ENCODE assay signal across 11 cellular contexts in the genomic region with DNA sequence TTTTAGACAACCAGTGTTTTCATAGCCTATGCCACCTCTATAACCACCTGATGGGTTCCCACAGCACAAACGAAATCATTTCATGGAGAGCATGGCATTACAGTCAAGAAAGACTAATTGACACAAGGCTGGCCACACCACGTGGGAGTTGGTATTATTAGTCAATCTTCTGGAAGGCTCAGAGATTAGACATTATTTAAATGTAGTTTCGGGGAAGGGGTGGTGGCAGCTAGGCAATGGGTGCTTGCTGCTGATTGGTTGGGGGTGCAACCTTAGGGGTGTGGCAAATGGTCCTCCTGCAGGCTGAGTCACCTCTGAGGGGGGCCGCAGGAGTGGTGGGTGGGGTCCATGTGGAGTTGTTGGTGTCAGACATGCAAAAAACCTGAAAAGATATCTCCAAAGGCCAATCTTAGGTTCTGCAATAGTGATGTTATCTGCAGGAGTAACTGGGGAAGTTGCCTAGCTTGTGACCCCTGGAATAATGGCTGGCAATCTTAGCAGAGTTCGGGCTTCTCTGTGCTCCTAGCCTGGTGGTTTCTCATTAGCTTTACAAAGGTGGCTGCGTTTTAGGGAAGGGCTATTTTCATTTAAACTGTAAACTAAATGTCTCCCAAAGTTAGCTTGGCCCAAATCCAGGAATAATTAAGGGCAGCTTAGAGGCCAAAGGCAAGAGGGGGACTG. TPM values are rescaled to one million over a fixed set of nuclear protein-coding genes. Genes with fewer than 3 reads are reported as not detected.
DNase-seq lines count a peak whose midpoint lies in the region; ATAC-seq and TF ChIP-seq lines count a peak whose summit lies in the region.
"Had no signal": no experiment of that assay in that cellular context is flagged by ENCODE, and none has a peak within 500 bp of the region (broad histone marks: within the 10 kb centered on the region; RNA-seq: fewer than 3 reads in every experiment).

No MANE protein-coding gene starts in this region.

- H3K27ac ChIP-seq in HUES6 (ENCODE audit: low read depth, low read length) (peak overlapping the region; percentile 54; the same call in 1 of the 2 replicates), SK-N-MC (peak overlapping the region; percentile 12; the same call in 1 of the 2 replicates), hepatocyte (peak overlapping the region; percentile 97), skin epidermis (peak overlapping the region in 20 of 21 experiments; percentile 58 to 100 (median 98))

- H3K4me2 ChIP-seq in hepatocyte: peak overlapping the region; percentile 23

- H3K36me3 ChIP-seq in HUES6 (ENCODE audit: control insufficient read depth, insufficient read depth, low read length) (peaks cover 5% of the 10 kb centered on the region), SK-N-MC (ENCODE audit: insufficient read depth, low read length) (no peaks in the 10 kb centered on the region), hepatocyte (replicated peaks; ENCODE audit: insufficient read depth, low read depth) (no peaks in the 10 kb centered on the region)

- H2AFZ ChIP-seq in hepatocyte: no peak overlapping the region

- H3K9me3 ChIP-seq in HUES6 (ENCODE audit: control insufficient read depth, insufficient read depth, low read depth, low read length): no peaks in the 10 kb centered on the region
- no peaks in the 10 kb centered on the region for H3K9me3 ChIP-seq in SK-N-MC (ENCODE audit: low read depth, low read length)
- no peaks in the 10 kb centered on the region for H3K9me3 ChIP-seq in hepatocyte (ENCODE audit: low read depth)

- no peaks in the 10 kb centered on the region for H3K9me2 ChIP-seq in hepatocyte (replicated peaks; ENCODE audit: insufficient read depth)

- H3K9ac ChIP-seq in HUES6 (ENCODE audit: low read length): peak overlapping the region; percentile 47
- no peak overlapping the region for H3K9ac ChIP-seq in SK-N-MC (ENCODE audit: insufficient read length)

- H3K4me1 ChIP-seq in HUES6 (ENCODE audit: control insufficient read depth, insufficient read depth, low read length) (peaks cover 39% of the 10 kb centered on the region), hepatocyte (ENCODE audit: insufficient read depth) (peaks cover 32% of the 10 kb centered on the region)

- H3K27me3 ChIP-seq in HUES6 (ENCODE audit: control insufficient read depth, insufficient read depth, low read length): no peaks in the 10 kb centered on the region
- no peaks in the 10 kb centered on the region for H3K27me3 ChIP-seq in hepatocyte

- no peak for TF ChIP-seq CTCF in hepatocyte (IDR thresholded peaks at IDR 0.05; ENCODE audit: poor library complexity)

- H3K4me3 ChIP-seq in HUES6 (ENCODE audit: low read depth, low read length) (peak overlapping the region; percentile 40), SK-N-MC (no peak overlapping the region), hepatocyte (no peak overlapping the region), skin epidermis (no peak overlapping the region)

- no peaks in the 10 kb centered on the region for H4K20me1 ChIP-seq in hepatocyte (ENCODE audit: insufficient read depth, poor library complexity, severe bottlenecking)

- 32% methylated on average over 6 of the region's 6 CpGs for WGBS in hepatocyte (ENCODE audit: low lambda C conversion rate, missing lambda C conversion rate)

- peaks cover 32% of the 10 kb centered on the region for H3K79me2 ChIP-seq in hepatocyte

- DNase-seq in SK-N-MC (ENCODE audit: low read depth, low spot score): no peak
- no peak for DNase-seq in hepatocyte (ENCODE audit: low spot score)
- DNase-seq: activated CD4-positive, alpha-beta T cell treated with anti-CD3 and anti-CD28 coated beads, Interleukin-2, amount 10 ng/mL, durations not matched to agents 7 days and 5 days; activated naive CD4-positive, alpha-beta T cell; midbrain had no signal

- ATAC-seq in HG03565 (IDR thresholded peaks at IDR 0.05; ENCODE audit: unreplicated experiment): no peak
- ATAC-seq in GM19023 (IDR thresholded peaks at IDR 0.05; ENCODE audit: unreplicated experiment): no peak
- ATAC-seq in HG03196 (IDR thresholded peaks at IDR 0.05; ENCODE audit: unreplicated experiment): no peak
- ATAC-seq in HG03439 (IDR thresholded peaks at IDR 0.05; ENCODE audit: unreplicated experiment): no peak

RNA-seq across cellular contexts. Expression of a gene that starts 4.6 kb away (rescaled TPM):
- 13.3 and 22.8 TPM in 2 replicates for total RNA-seq in hepatocyte
- polyA plus RNA-seq in hepatocyte: 29.4 and 29.9 TPM in 2 replicates

RNA-seq across cellular contexts. Expression of a gene that starts 4.7 kb away (rescaled TPM):
- 89.5 and 93.6 TPM in 2 replicates for total RNA-seq in hepatocyte
- polyA plus RNA-seq in hepatocyte: 35.5 and 36.0 TPM in 2 replicates

RNA-seq across cellular contexts. Expression of a gene that starts 17.0 kb away (rescaled TPM):
- total RNA-seq in hepatocyte: 0.88 and 7.8 TPM in 2 replicates
- 10.6 and 16.6 TPM in 2 replicates for polyA plus RNA-seq in hepatocyte

RNA-seq across cellular contexts. Expression of a gene that starts 42.8 kb away (rescaled TPM):
- total RNA-seq in hepatocyte: 3.0 and 6.1 TPM in 2 replicates
- polyA plus RNA-seq in hepatocyte: 9.7 and 11.0 TPM in 2 replicates

RNA-seq across cellular contexts. Expression of a gene that starts 43.5 kb away (rescaled TPM):
- total RNA-seq in hepatocyte: 0.48 and 2.7 TPM in 2 replicates
- 2.0 and 4.6 TPM in 2 replicates for polyA plus RNA-seq in hepatocyte

Comparison
In these comparisons a context has a peak if more than half of its experiments do, and no peak if none do; other contexts are left out.
1. H3K27ac ChIP-seq: peak in every context shown above with its lines; median percentile 98 in skin epidermis; 97 in hepatocyte; 54 in HUES6; 12 in SK-N-MC.